ENCODE assay signal across 7 cellular contexts in the genomic region with DNA sequence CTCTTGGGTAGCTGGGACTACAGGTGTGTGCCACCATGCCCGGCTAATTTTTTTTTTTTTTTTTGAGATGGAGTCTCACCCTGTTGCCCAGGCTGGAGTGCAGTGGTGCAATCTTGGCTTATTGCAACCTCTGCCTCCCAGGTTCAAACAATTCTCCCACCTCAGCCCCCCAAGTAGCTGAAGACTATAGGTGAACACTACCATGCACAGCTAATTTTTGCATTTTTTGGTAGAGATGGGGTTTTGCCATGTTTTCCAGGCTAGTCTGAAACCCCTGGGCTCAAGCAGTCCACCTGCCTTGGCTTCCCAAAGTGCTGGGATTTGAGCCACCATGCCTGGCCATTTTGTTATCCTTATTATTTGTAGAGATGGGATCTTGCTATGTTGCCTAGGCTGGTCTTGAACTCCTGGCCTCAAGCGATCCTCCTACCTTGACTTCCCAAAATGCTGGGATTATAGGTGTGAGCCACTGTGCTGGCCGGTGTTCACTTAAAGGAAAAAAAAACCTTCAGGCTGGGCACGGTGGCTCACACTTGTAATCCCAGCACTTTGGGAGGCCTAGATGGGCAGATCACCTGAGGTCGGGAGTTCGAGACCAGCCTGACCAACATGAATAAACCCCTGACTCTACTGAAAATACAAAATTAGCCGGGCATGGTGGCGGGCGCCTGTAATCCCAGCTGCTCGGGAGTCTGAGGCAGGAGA. TPM values are rescaled to one million over a fixed set of nuclear protein-coding genes. Genes with fewer than 3 reads are reported as not detected.
"Had no signal": no experiment of that assay in that cellular context is flagged by ENCODE, and none has a peak within 500 bp of the region (broad histone marks: within the 10 kb centered on the region; RNA-seq: fewer than 3 reads in every experiment).

No MANE protein-coding gene starts in this region.

RNA-seq across cellular contexts. Expression of a gene that starts 29.9 kb away (rescaled TPM):
- total RNA-seq: esophagus squamous epithelium, glomerular endothelial cell, left ventricle myocardium superior, myocyte had no signal
- polyA plus RNA-seq: heart right ventricle had no signal

RNA-seq across cellular contexts. Expression of a gene that starts 51.4 kb away (rescaled TPM):
- total RNA-seq: esophagus mucosa, left ventricle myocardium superior, lung microvascular endothelial cell had no signal
